ENCODE assay signal across 24 cellular contexts in genomic region chr6:10537726-10538125, GRCh38.
"Had no signal": no experiment of that assay in that cellular context is flagged by ENCODE, and none has a peak within 500 bp of the region (broad histone marks: within the 10 kb centered on the region; RNA-seq: fewer than 3 reads in every experiment).

No MANE protein-coding gene starts in this region.

- H3K36me3 Mint-ChIP-seq: natural killer cell had no signal

- H3K27me3 Mint-ChIP-seq: stimulated activated naive CD8-positive, alpha-beta T cell treated with anti-CD3 and anti-CD28 coated beads, Interleukin-15, Interleukin-2, amounts not matched to agents 100 ng/mL and 50 ng/mL, for 24 hours had no signal

- H2AFZ ChIP-seq: hepatocyte had no signal

- ATAC-seq: esophagus mucosa; gastroesophageal sphincter; heart left ventricle; left cardiac atrium; left lung; natural killer cell; psoas muscle; right cardiac atrium; stimulated activated effector memory CD8-positive, alpha-beta T cell treated with anti-CD3 and anti-CD28 coated beads, Interleukin-12 subunit alpha, Interleukin-12 subunit beta, amount 100 ng/mL, for 72 hours had no signal

- H3K4me3 ChIP-seq: dorsolateral prefrontal cortex, gastroesophageal sphincter, heart left ventricle, hepatocyte, left lung, ovary, psoas muscle, sigmoid colon, thoracic aorta, tibial nerve, upper lobe of left lung had no signal

- H3K27me3 ChIP-seq: dorsolateral prefrontal cortex, gastroesophageal sphincter, heart left ventricle, hepatocyte, left lung, ovary, sigmoid colon, tibial nerve, upper lobe of left lung had no signal

- H3K4me2 ChIP-seq: hepatocyte had no signal

- H3K4me3 Mint-ChIP-seq: natural killer cell; stimulated activated effector memory CD8-positive, alpha-beta T cell treated with anti-CD3 and anti-CD28 coated beads, Interleukin-12 subunit alpha, Interleukin-12 subunit beta, amount 100 ng/mL, for 72 hours; stimulated activated naive CD8-positive, alpha-beta T cell treated with anti-CD3 and anti-CD28 coated beads, Interleukin-15, Interleukin-2, amounts not matched to agents 100 ng/mL and 50 ng/mL, for 24 hours had no signal

- H3K27ac ChIP-seq: dorsolateral prefrontal cortex, epithelial cell of prostate, gastroesophageal sphincter, heart left ventricle, hepatocyte, ovary, psoas muscle, sigmoid colon, thoracic aorta, tibial nerve, upper lobe of left lung had no signal

- DNase-seq: dorsolateral prefrontal cortex; effector CD4-positive, alpha-beta T cell; foreskin fibroblast; heart left ventricle; left cardiac atrium; left lung; midbrain; natural killer cell; occipital lobe; ovary; psoas muscle; right cardiac atrium; sigmoid colon; stimulated activated CD4-positive, alpha-beta T cell treated with anti-CD3 and anti-CD28 coated beads, Interleukin-2, amount 100 ng/mL, for 24 hours; stimulated activated CD4-positive, alpha-beta T cell treated with anti-CD3 and anti-CD28 coated beads, Interleukin-4, amount 100 ng/mL, for 24 hours; upper lobe of left lung had no signal

- H3K27ac Mint-ChIP-seq: natural killer cell; stimulated activated effector memory CD8-positive, alpha-beta T cell treated with anti-CD3 and anti-CD28 coated beads, Interleukin-12 subunit alpha, Interleukin-12 subunit beta, amount 100 ng/mL, for 72 hours; stimulated activated naive CD8-positive, alpha-beta T cell treated with anti-CD3 and anti-CD28 coated beads, Interleukin-15, Interleukin-2, amounts not matched to agents 100 ng/mL and 50 ng/mL, for 24 hours had no signal

- H3K9me3 Mint-ChIP-seq: natural killer cell had no signal

- H3K9me3 ChIP-seq: gastroesophageal sphincter, heart left ventricle, left lung, ovary, psoas muscle, sigmoid colon, thoracic aorta, tibial nerve, upper lobe of left lung had no signal

- H3K36me3 ChIP-seq: gastroesophageal sphincter, heart left ventricle, left lung, ovary, sigmoid colon, thoracic aorta, tibial nerve, upper lobe of left lung had no signal

- H3K4me1 ChIP-seq: psoas muscle, sigmoid colon, tibial nerve had no signal
